In the genomic region with DNA sequence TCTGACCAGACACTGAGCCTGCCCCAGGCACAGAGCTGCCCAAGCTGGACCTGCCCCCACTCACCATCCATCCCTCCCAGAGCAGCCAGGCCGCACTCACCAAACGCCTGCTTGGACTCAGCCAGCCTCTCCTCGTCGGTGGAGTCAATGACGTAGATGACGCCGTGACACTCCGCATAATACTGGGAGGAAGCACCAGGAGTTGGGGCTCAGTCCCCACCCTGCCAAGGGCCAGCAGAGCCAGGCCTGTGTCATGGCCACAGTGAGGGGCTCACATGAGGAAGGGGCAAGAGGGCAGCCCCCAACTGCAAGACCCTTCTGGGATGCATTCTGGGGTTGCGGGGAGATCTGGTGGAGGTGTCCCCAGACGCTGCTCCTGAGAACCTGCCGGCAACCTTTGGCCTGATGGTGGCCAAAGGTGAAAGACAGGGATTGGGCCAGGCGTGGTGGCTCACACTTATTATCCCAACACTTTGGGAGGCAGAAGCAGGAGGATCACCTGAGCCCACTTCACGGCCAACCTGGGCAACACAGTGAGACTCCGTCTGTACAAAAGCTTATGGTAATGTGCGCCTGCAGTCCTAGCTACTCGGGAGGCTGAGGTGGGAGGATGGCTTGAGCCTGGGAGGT, we compare ENCODE assay signal across 14 cellular contexts.
DNase-seq lines count a peak whose midpoint lies in the region; ATAC-seq and TF ChIP-seq lines count a peak whose summit lies in the region.
"Had no signal": no experiment of that assay in that cellular context is flagged by ENCODE, and none has a peak within 500 bp of the region (broad histone marks: within the 10 kb centered on the region; RNA-seq: fewer than 3 reads in every experiment).

No MANE protein-coding gene starts in this region.

- H3K4me3 Mint-ChIP-seq in stimulated activated naive CD8-positive, alpha-beta T cell treated with anti-CD3 and anti-CD28 coated beads, Interleukin-15, Interleukin-2, amounts not matched to agents 100 ng/mL and 50 ng/mL, for 24 hours, result no peak overlapping the region
- H3K4me3 Mint-ChIP-seq: activated naive CD4-positive, alpha-beta T cell treated with anti-CD3 and anti-CD28 coated beads, Interleukin-2, amount 50 U/mL, for 24 hours had no signal

- peaks cover 55% of the 10 kb centered on the region for H3K36me3 ChIP-seq in RWPE2 (ENCODE audit: low read depth)

- H3K27ac Mint-ChIP-seq in stimulated activated naive CD8-positive, alpha-beta T cell treated with anti-CD3 and anti-CD28 coated beads, Interleukin-15, Interleukin-2, amounts not matched to agents 100 ng/mL and 50 ng/mL, for 24 hours, result peak overlapping the region; percentile 26
- H3K27ac Mint-ChIP-seq: activated naive CD4-positive, alpha-beta T cell treated with anti-CD3 and anti-CD28 coated beads, Interleukin-2, amount 50 U/mL, for 24 hours had no signal

- ATAC-seq in stimulated activated naive CD8-positive, alpha-beta T cell treated with anti-CD3 and anti-CD28 coated beads, Interleukin-15, Interleukin-2, amounts not matched to agents 100 U/mL and 50 U/mL, for 24 hours, result no peak
- no peak for ATAC-seq in RWPE2 (ENCODE audit: low read depth)

- H3K9me3 ChIP-seq in RWPE2 (ENCODE audit: severe bottlenecking), result no peaks in the 10 kb centered on the region
- H3K9me3 ChIP-seq: BLaER1, breast epithelium, SJSA1, thyroid gland had no signal

- DNase-seq in stimulated activated naive CD8-positive, alpha-beta T cell treated with anti-CD3 and anti-CD28 coated beads, Interleukin-15, Interleukin-2, amounts not matched to agents 100 U/mL and 50 U/mL, for 24 hours, result no peak
- peak; percentile 88 for DNase-seq in RWPE2 (ENCODE audit: low spot score)
- peak; percentile 1 for DNase-seq in glomerular visceral epithelial cell (ENCODE audit: extremely low spot score)
- DNase-seq in SHP77 (lab: John Stamatoyannopoulos, UW), result no peak
- no peak for DNase-seq in LoVo (ENCODE audit: low spot score)
- no peak for DNase-seq in NCI-H2029 treated with DMSO at 0.1 percent for 48 hours (lab: John Stamatoyannopoulos, UW)
- DNase-seq: NCI-H187; stimulated activated CD4-positive, alpha-beta T cell treated with anti-CD3 and anti-CD28 coated beads, Interleukin-2, amount 100 ng/mL, for 48 hours; thyroid gland had no signal

- H3K27ac ChIP-seq in RWPE2 (ENCODE audit: poor library complexity, severe bottlenecking), result peak overlapping the region; percentile 96
- H3K27ac ChIP-seq: BLaER1, SJSA1, thyroid gland had no signal

- peaks cover 33% of the 10 kb centered on the region for H3K4me1 ChIP-seq in RWPE2 (ENCODE audit: insufficient read depth, poor library complexity, severe bottlenecking)

- H3K36me3 Mint-ChIP-seq in stimulated activated naive CD8-positive, alpha-beta T cell treated with anti-CD3 and anti-CD28 coated beads, Interleukin-15, Interleukin-2, amounts not matched to agents 100 ng/mL and 50 ng/mL, for 24 hours (ENCODE audit: low read depth), result peaks cover 19% of the 10 kb centered on the region

- no peaks in the 10 kb centered on the region for H3K9me3 Mint-ChIP-seq in stimulated activated naive CD8-positive, alpha-beta T cell treated with anti-CD3 and anti-CD28 coated beads, Interleukin-15, Interleukin-2, amounts not matched to agents 100 ng/mL and 50 ng/mL, for 24 hours
- H3K9me3 Mint-ChIP-seq: activated naive CD4-positive, alpha-beta T cell treated with anti-CD3 and anti-CD28 coated beads, Interleukin-2, amount 50 U/mL, for 24 hours had no signal

- H3K4me1 Mint-ChIP-seq in stimulated activated naive CD8-positive, alpha-beta T cell treated with anti-CD3 and anti-CD28 coated beads, Interleukin-15, Interleukin-2, amounts not matched to agents 100 ng/mL and 50 ng/mL, for 24 hours (ENCODE audit: low read depth), result peaks cover 45% of the 10 kb centered on the region

- no peaks in the 10 kb centered on the region for H3K27me3 ChIP-seq in RWPE2 (ENCODE audit: insufficient read depth, poor library complexity, severe bottlenecking)
- H3K27me3 ChIP-seq: BLaER1, breast epithelium, SJSA1, thyroid gland had no signal

- H3K27me3 Mint-ChIP-seq in stimulated activated naive CD8-positive, alpha-beta T cell treated with anti-CD3 and anti-CD28 coated beads, Interleukin-15, Interleukin-2, amounts not matched to agents 100 ng/mL and 50 ng/mL, for 24 hours, result no peaks in the 10 kb centered on the region
- H3K27me3 Mint-ChIP-seq: activated naive CD4-positive, alpha-beta T cell treated with anti-CD3 and anti-CD28 coated beads, Interleukin-2, amount 50 U/mL, for 24 hours had no signal

- H3K4me3 ChIP-seq in RWPE2 (ENCODE audit: severe bottlenecking), result no peak overlapping the region
- H3K4me3 ChIP-seq: BLaER1, breast epithelium, SJSA1, thyroid gland had no signal

- TF ChIP-seq CTCF in RWPE2 (IDR thresholded peaks at IDR 0.05; ENCODE audit: poor library complexity, severe bottlenecking), result no peak

Comparison
In these comparisons a context has a peak if more than half of its experiments do, and no peak if none do; other contexts are left out.
1. DNase-seq: peak in RWPE2 (single experiment) and glomerular visceral epithelial cell (single experiment); none in stimulated activated naive CD8-positive, alpha-beta T cell treated with anti-CD3 and anti-CD28 coated beads, Interleukin-15, Interleukin-2, amounts not matched to agents 100 U/mL and 50 U/mL, for 24 hours (single experiment), SHP77 (0 of 2), LoVo (single experiment) and NCI-H2029 treated with DMSO at 0.1 percent for 48 hours (single experiment).